ENCODE assay signal across 9 cellular contexts in genomic region chr6:72861935-72862432, GRCh38.
DNase-seq lines count a peak whose midpoint lies in the region; ATAC-seq, FAIRE-seq and TF ChIP-seq lines count a peak whose summit lies in the region.
"Had no signal": no experiment of that assay in that cellular context is flagged by ENCODE, and none has a peak within 500 bp of the region (broad histone marks: within the 10 kb centered on the region; RNA-seq: fewer than 3 reads in every experiment).

No MANE protein-coding gene starts in this region.

- peak overlapping the region; percentile 61 for H3K27ac Mint-ChIP-seq in activated T-helper 17 cell treated with anti-CD3 and anti-CD28 coated beads, Interleukin-2, amount 50 U/mL, for 72 hours
- H3K27ac Mint-ChIP-seq in nephron progenitor cell: peak overlapping the region; percentile 60

- no peaks in the 10 kb centered on the region for H3K27me3 Mint-ChIP-seq in activated T-helper 17 cell treated with anti-CD3 and anti-CD28 coated beads, Interleukin-2, amount 50 U/mL, for 72 hours
- no peaks in the 10 kb centered on the region for H3K27me3 Mint-ChIP-seq in nephron progenitor cell (ENCODE audit: low read depth, poor library complexity)

- H3K4me3 Mint-ChIP-seq in activated T-helper 17 cell treated with anti-CD3 and anti-CD28 coated beads, Interleukin-2, amount 50 U/mL, for 72 hours: no peak overlapping the region
- H3K4me3 Mint-ChIP-seq in nephron progenitor cell: no peak overlapping the region

- no peaks in the 10 kb centered on the region for H3K4me1 Mint-ChIP-seq in activated T-helper 17 cell treated with anti-CD3 and anti-CD28 coated beads, Interleukin-2, amount 50 U/mL, for 72 hours
- H3K4me1 Mint-ChIP-seq in nephron progenitor cell: peaks cover 17% of the 10 kb centered on the region

- no peak for FAIRE-seq in D721Med (lab: Jason Lieb, UNC)

- ATAC-seq in HG02885 (IDR thresholded peaks at IDR 0.05; ENCODE audit: poor library complexity, unreplicated experiment) (peak; percentile 63), GM19023 (IDR thresholded peaks at IDR 0.05; ENCODE audit: unreplicated experiment) (no peak)
- ATAC-seq in activated T-helper 17 cell treated with anti-CD3 and anti-CD28 coated beads, Interleukin-2, amount 50 U/mL, for 72 hours (replicated peaks): peak; percentile 16

- H3K9me3 Mint-ChIP-seq in activated T-helper 17 cell treated with anti-CD3 and anti-CD28 coated beads, Interleukin-2, amount 50 U/mL, for 72 hours: no peaks in the 10 kb centered on the region
- no peaks in the 10 kb centered on the region for H3K9me3 Mint-ChIP-seq in nephron progenitor cell

- TF ChIP-seq CTCF in nephron progenitor cell (IDR thresholded peaks at IDR 0.05) (no peak), D721Med (IDR thresholded peaks at IDR 0.05; ENCODE audit: insufficient read depth, missing control alignments) (no peak)

- DNase-seq in ELR (ENCODE audit: low read depth) (peak; percentile 86), nephron progenitor cell (no peak), SK-N-DZ (ENCODE audit: low spot score) (no peak), D721Med (ENCODE audit: insufficient read length, low spot score) (no peak), GM19238 (ENCODE audit: insufficient read length, low spot score) (no peak)
- DNase-seq: effector memory CD4-positive, alpha-beta T cell had no signal

- H3K36me3 Mint-ChIP-seq in activated T-helper 17 cell treated with anti-CD3 and anti-CD28 coated beads, Interleukin-2, amount 50 U/mL, for 72 hours (ENCODE audit: low read depth): no peaks in the 10 kb centered on the region
- H3K36me3 Mint-ChIP-seq in nephron progenitor cell (ENCODE audit: low read depth): no peaks in the 10 kb centered on the region
